In genomic region chr12:42976620-42977019, GRCh38 we compare ENCODE assay signal across 22 cellular contexts.
DNase-seq lines count a peak whose midpoint lies in the region; ATAC-seq, FAIRE-seq and TF ChIP-seq lines count a peak whose summit lies in the region.
"Had no signal": no experiment of that assay in that cellular context is flagged by ENCODE, and none has a peak within 500 bp of the region (broad histone marks: within the 10 kb centered on the region; RNA-seq: fewer than 3 reads in every experiment).

No MANE protein-coding gene starts in this region.

- no peaks in the 10 kb centered on the region for H3K36me3 Mint-ChIP-seq in neural progenitor cell
- H3K36me3 Mint-ChIP-seq: CD4-positive, CD25-positive, alpha-beta regulatory T cell; CD8-positive, alpha-beta memory T cell had no signal

- peaks cover 12% of the 10 kb centered on the region for H3K9me3 Mint-ChIP-seq in neural progenitor cell

- no peaks in the 10 kb centered on the region for H3K27me3 ChIP-seq in heart right ventricle
- no peaks in the 10 kb centered on the region for H3K27me3 ChIP-seq in right cardiac atrium (ENCODE audit: control insufficient read depth, insufficient read depth)
- H3K27me3 ChIP-seq in neural progenitor cell: no peaks in the 10 kb centered on the region
- H3K27me3 ChIP-seq: BE2C had no signal

- H2AFZ ChIP-seq in neural progenitor cell (replicated peaks): no peak overlapping the region

- TF ChIP-seq CTCF in heart right ventricle (IDR thresholded peaks at IDR 0.05) (no peak), neural progenitor cell (IDR thresholded peaks at IDR 0.05) (no peak)

- ATAC-seq in heart right ventricle (peak in 6 of 8 donors; percentile 46 to 83 (median 70)), right cardiac atrium (peak; percentile 51 to 69), HG03095 (IDR thresholded peaks at IDR 0.05; ENCODE audit: unreplicated experiment) (no peak)
- ATAC-seq: GM12878 had no signal

- H3K27ac ChIP-seq in heart right ventricle (peak overlapping the region in 5 of 10 donors; percentile 62 to 84 (median 68)), right cardiac atrium (ENCODE audit: low read length) (peak overlapping the region; percentile 51), neural progenitor cell (no peak overlapping the region)

- H3K9me3 ChIP-seq in heart right ventricle (peaks cover 0 to 14% (median 0%) of the 10 kb centered on the region in 11 donors), right cardiac atrium (ENCODE audit: control insufficient read depth, low read length) (no peaks in the 10 kb centered on the region), neural progenitor cell (ENCODE audit: low read depth) (no peaks in the 10 kb centered on the region)
- H3K9me3 ChIP-seq: BE2C had no signal

- no peak for DNase-seq in heart right ventricle
- no peak for DNase-seq in cardiac septum (ENCODE audit: low spot score)
- DNase-seq in SK-MEL-5 (ENCODE audit: low read depth, low spot score): peak; percentile 11
- DNase-seq in right cardiac atrium: no peak
- DNase-seq in neural progenitor cell (ENCODE audit: low spot score): no peak
- DNase-seq in H54 (ENCODE audit: insufficient read length, low spot score): no peak
- no peak for DNase-seq in activated CD8-positive, alpha-beta memory T cell treated with anti-CD3 and anti-CD28 coated beads, Interleukin-2, amount 50 U/mL, for 48 hours
- DNase-seq: 8988T; BE2C; C1 segment of cervical spinal cord; CD4-positive, CD25-positive, alpha-beta regulatory T cell; CD8-positive, alpha-beta memory T cell; COR-L47; DMS 273 treated with DMSO at 0.1 percent for 48 hours; DMS53; DND-41; EL had no signal

- intact Hi-C loops in heart right ventricle (cut with DNase I): loop anchor here in 4 of 10 donors (5.0 to 10.0 kb wide), 3 partner anchors 382 to 392 kb away; partner anchors contain the start of gene PRICKLE1 (in 3 of the 4)
- intact Hi-C loops in cardiac septum (cut with DNase I): loop anchor here (5.0 to 10.0 kb wide), 2 partner anchors 234 to 392 kb away; partner anchors contain the start of gene PRICKLE1
- intact Hi-C loops in right cardiac atrium (cut with DNase I): no loop called here

- H3K27ac Mint-ChIP-seq in neural progenitor cell: peak overlapping the region; percentile 9
- H3K27ac Mint-ChIP-seq: CD4-positive, CD25-positive, alpha-beta regulatory T cell; CD8-positive, alpha-beta memory T cell had no signal

- TF ChIP-seq POLR2A in H54 (IDR thresholded peaks at IDR 0.05; ENCODE audit: low read depth, low read length): no peak

- H3K36me3 ChIP-seq in heart right ventricle: no peaks in the 10 kb centered on the region
- H3K36me3 ChIP-seq in neural progenitor cell: no peaks in the 10 kb centered on the region
- H3K36me3 ChIP-seq: BE2C, HAP-1 had no signal

- in situ Hi-C loops in SK-MEL-5 (cut with HindIII; ENCODE audit: low pct_unique_long_range_greater_than_20kb, low sequenced_read_pairs): no loop called here

- no peak overlapping the region for H3K4me3 Mint-ChIP-seq in neural progenitor cell
- H3K4me3 Mint-ChIP-seq: CD4-positive, CD25-positive, alpha-beta regulatory T cell; CD8-positive, alpha-beta memory T cell had no signal

- peaks cover 2% of the 10 kb centered on the region for H3K27me3 Mint-ChIP-seq in neural progenitor cell (ENCODE audit: insufficient read depth, low read depth)
- H3K27me3 Mint-ChIP-seq: CD4-positive, CD25-positive, alpha-beta regulatory T cell; CD8-positive, alpha-beta memory T cell had no signal

- H3K4me2 ChIP-seq in neural progenitor cell: no peak overlapping the region

- H3K4me1 Mint-ChIP-seq in neural progenitor cell: peaks cover 14% of the 10 kb centered on the region
- H3K4me1 Mint-ChIP-seq: CD4-positive, CD25-positive, alpha-beta regulatory T cell; CD8-positive, alpha-beta memory T cell had no signal

- H3K4me1 ChIP-seq in heart right ventricle: peaks cover 0 to 22% (median 5%) of the 10 kb centered on the region in 9 donors
- no peaks in the 10 kb centered on the region for H3K4me1 ChIP-seq in right cardiac atrium (ENCODE audit: control insufficient read depth, insufficient read depth, low read length)
- peaks cover 4% of the 10 kb centered on the region for H3K4me1 ChIP-seq in neural progenitor cell

- no peak for FAIRE-seq in H54 (lab: Jason Lieb, UNC)
- FAIRE-seq: GM12878, GM19239, H1 had no signal

- no peaks in the 10 kb centered on the region for H3K79me2 ChIP-seq in neural progenitor cell (ENCODE audit: low read depth)

- no peaks in the 10 kb centered on the region for H4K20me1 ChIP-seq in neural progenitor cell (ENCODE audit: low read depth)

- H3K4me3 ChIP-seq in heart right ventricle (no peak overlapping the region), right cardiac atrium (ENCODE audit: low read length) (no peak overlapping the region), neural progenitor cell (no peak overlapping the region)
- H3K4me3 ChIP-seq: GM12878, HAP-1 had no signal

- no peak overlapping the region for H3K9ac ChIP-seq in neural progenitor cell

- no peaks in the 10 kb centered on the region for H3F3A ChIP-seq in neural progenitor cell (ENCODE audit: low read depth)
